Comparison of ENCODE assay signal across 19 cellular contexts in genomic region chr9:134295746-134296250, GRCh38.
"Had no signal": no experiment of that assay in that cellular context is flagged by ENCODE, and none has a peak within 500 bp of the region (broad histone marks: within the 10 kb centered on the region; RNA-seq: fewer than 3 reads in every experiment).

No MANE protein-coding gene starts in this region.

- H3K9me3 Mint-ChIP-seq: activated CD4-positive, alpha-beta T cell treated with anti-CD3 and anti-CD28 coated beads, Interleukin-2, amount 10 ng/mL, durations not matched to agents 7 days and 5 days; natural killer cell had no signal

- H3K27ac ChIP-seq: ascending aorta, gastroesophageal sphincter, heart right ventricle, transverse colon had no signal

- H3K36me3 ChIP-seq: ascending aorta, gastroesophageal sphincter, heart right ventricle, transverse colon had no signal

- H3K36me3 Mint-ChIP-seq: natural killer cell had no signal

- H3K27ac Mint-ChIP-seq: activated CD4-positive, alpha-beta T cell treated with anti-CD3 and anti-CD28 coated beads, Interleukin-2, amount 10 ng/mL, durations not matched to agents 7 days and 5 days had no signal

- DNase-seq: activated CD4-positive, alpha-beta T cell treated with anti-CD3 and anti-CD28 coated beads, Interleukin-2, amount 10 ng/mL, durations not matched to agents 7 days and 5 days; activated CD8-positive, alpha-beta memory T cell treated with anti-CD3 and anti-CD28 coated beads, Interleukin-2, amount 50 U/mL, for 48 hours; activated effector memory CD4-positive, alpha-beta T cell treated with Interleukin-2 at 50 U/mL for 16 hours; activated naive CD4-positive, alpha-beta T cell treated with anti-CD3 and anti-CD28 coated beads, Interleukin-2, amount 50 U/mL, for 16 hours; activated T-cell treated with anti-CD3 and anti-CD28 coated beads, Interleukin-2, amount 50 U/mL, for 48 hours; cerebellar nuclear complex; cortex of kidney; kidney glomerular epithelial cell; natural killer cell; retina; stimulated activated naive CD8-positive, alpha-beta T cell treated with anti-CD3 and anti-CD28 coated beads, Interleukin-15, Interleukin-2, amounts not matched to agents 100 U/mL and 50 U/mL, for 24 hours; substantia nigra; T-helper 1 cell; T1000; transverse colon had no signal

- ATAC-seq: esophagus mucosa; gastroesophageal sphincter; heart right ventricle; stimulated activated naive CD8-positive, alpha-beta T cell treated with anti-CD3 and anti-CD28 coated beads, Interleukin-15, Interleukin-2, amounts not matched to agents 100 U/mL and 50 U/mL, for 24 hours had no signal

- H3K27me3 ChIP-seq: ascending aorta, gastroesophageal sphincter had no signal

- H3K9me3 ChIP-seq: ascending aorta, gastroesophageal sphincter, heart right ventricle, transverse colon had no signal

- H3K4me3 Mint-ChIP-seq: activated CD4-positive, alpha-beta T cell treated with anti-CD3 and anti-CD28 coated beads, Interleukin-2, amount 10 ng/mL, durations not matched to agents 7 days and 5 days; natural killer cell had no signal

- H3K4me3 ChIP-seq: ascending aorta, gastroesophageal sphincter, heart right ventricle, transverse colon had no signal
